28 cellular contexts compared by ENCODE assay signal in genomic region chr5:57025961-57026360, GRCh38.
"Had no signal": no experiment of that assay in that cellular context is flagged by ENCODE, and none has a peak within 500 bp of the region (broad histone marks: within the 10 kb centered on the region; RNA-seq: fewer than 3 reads in every experiment).

No MANE protein-coding gene starts in this region.

- H3K4me3 ChIP-seq: colonic mucosa, coronary artery, dorsolateral prefrontal cortex, esophagus muscularis mucosa, esophagus squamous epithelium, gastrocnemius medialis, gastroesophageal sphincter, heart left ventricle, heart right ventricle had no signal

- H3K27me3 ChIP-seq: colonic mucosa, dorsolateral prefrontal cortex, esophagus muscularis mucosa, foreskin keratinocyte, gastrocnemius medialis, heart left ventricle had no signal

- ATAC-seq: effector memory CD8-positive, alpha-beta T cell; esophagus mucosa; foreskin keratinocyte; gastrocnemius medialis; gastroesophageal sphincter; heart left ventricle; heart right ventricle had no signal

- H3K4me1 ChIP-seq: colonic mucosa, esophagus muscularis mucosa, esophagus squamous epithelium, foreskin keratinocyte, gastrocnemius medialis, gastroesophageal sphincter, heart left ventricle had no signal

- H3K27ac ChIP-seq: colonic mucosa, coronary artery, dorsolateral prefrontal cortex, epithelial cell of prostate, esophagus muscularis mucosa, esophagus squamous epithelium, foreskin keratinocyte, gastrocnemius medialis, gastroesophageal sphincter, heart left ventricle, heart right ventricle had no signal

- FAIRE-seq: colon, endometrium, endothelial cell of umbilical vein, frontal cortex had no signal

- DNase-seq: colonic mucosa; cortex of kidney; dermis blood vessel endothelial cell; dorsolateral prefrontal cortex; effector CD4-positive, alpha-beta T cell; effector CD8-positive, alpha-beta T cell; effector memory CD4-positive, alpha-beta T cell; effector memory CD8-positive, alpha-beta T cell; endodermal cell; erythroblast; esophagus squamous epithelium; foreskin fibroblast; foreskin keratinocyte; foreskin melanocyte; gastrocnemius medialis; glutamatergic neuron; head of caudate nucleus; heart left ventricle; heart right ventricle had no signal

- H3K9me3 ChIP-seq: colonic mucosa, esophagus muscularis mucosa, gastrocnemius medialis, gastroesophageal sphincter had no signal

- H3K36me3 ChIP-seq: colonic mucosa, esophagus muscularis mucosa, esophagus squamous epithelium, gastrocnemius medialis, gastroesophageal sphincter, heart left ventricle, heart right ventricle had no signal
